In genomic region chr7:129292861-129293260, GRCh38 we compare ENCODE assay signal across 11 cellular contexts.
"Had no signal": no experiment of that assay in that cellular context is flagged by ENCODE, and none has a peak within 500 bp of the region (broad histone marks: within the 10 kb centered on the region; RNA-seq: fewer than 3 reads in every experiment).

No MANE protein-coding gene starts in this region.

- H3K4me3 ChIP-seq: GM23248, GM23338, HAP-1 had no signal

- H3K4me3 Mint-ChIP-seq: GM23338, H9, HFFc6 had no signal

- DNase-seq: GM23248, GOT3, H7, H9, HCEC 1CT, HFFc6 had no signal

- FAIRE-seq: H1, H54 had no signal

- H3K27ac ChIP-seq: GM23248 had no signal

- H3K9me3 ChIP-seq: HAP-1 had no signal

- H3K4me1 Mint-ChIP-seq: GM23338, H9 had no signal

- H3K36me3 ChIP-seq: HAP-1 had no signal

- ATAC-seq: GM23338, HCT116 had no signal

- H3K27ac Mint-ChIP-seq: GM23338, H9, HFFc6 had no signal

- H3K4me2 ChIP-seq: GM23338 had no signal

- H3K9me3 Mint-ChIP-seq: GM23338, H9, HFFc6 had no signal

- H3K9ac ChIP-seq: GM23248 had no signal

- H2AFZ ChIP-seq: GM23248, GM23338 had no signal
